23 cellular contexts compared by ENCODE assay signal in genomic region chr5:133420440-133421301, GRCh38.
"Had no signal": no experiment of that assay in that cellular context is flagged by ENCODE, and none has a peak within 500 bp of the region (broad histone marks: within the 10 kb centered on the region; RNA-seq: fewer than 3 reads in every experiment).

No MANE protein-coding gene starts in this region.

- DNase-seq: activated CD4-positive, alpha-beta T cell treated with anti-CD3 and anti-CD28 coated beads for 4 hours; activated effector memory CD4-positive, alpha-beta T cell treated with Interleukin-2 at 50 U/mL for 16 hours; activated naive CD4-positive, alpha-beta T cell; activated T-cell treated with anti-CD3 and anti-CD28 coated beads, Interleukin-2, amount 50 U/mL, for 24 hours; amniotic stem cell; body of pancreas; MG63; NCI-H1417 treated with DMSO at 0.1 percent for 48 hours; NCI-H1694; NCI-H2029; NCI-H345; NCI-H510A; NCI-H526 treated with DMSO at 0.1 percent for 48 hours; NK-92 treated with Interleukin-12 subunit alpha and Interleukin-12 subunit beta, amount 100 ng/mL, for 24 hours; Right ventricle myocardium superior had no signal

- H3K27ac Mint-ChIP-seq: activated CD8-positive, alpha-beta T cell treated with anti-CD3 and anti-CD28 coated beads for 36 hours; activated naive CD4-positive, alpha-beta T cell treated with anti-CD3 and anti-CD28 coated beads, Interleukin-2, amount 50 U/mL, for 24 hours; activated naive CD8-positive, alpha-beta T cell treated with anti-CD3 and anti-CD28 coated beads, Interleukin-2, amount 50 U/mL, for 24 hours; activated T-cell treated with anti-CD3 and anti-CD28 coated beads, Interleukin-2, amount 50 U/mL, for 24 hours; activated T-helper 1 cell treated with anti-CD3 and anti-CD28 coated beads, Interleukin-12 subunit alpha, Interleukin-12 subunit beta, Interleukin-2, Interleukin-4 antibody, amounts not matched to agents 30 ng/mL and 10 ng/mL and 1 ng/mL, durations not matched to agents 14 hours and 24 hours and 36 hours; T-helper 1 cell treated with Interleukin-12 subunit alpha and Interleukin-12 subunit beta and Interleukin-4 antibody, amounts not matched to agents 30 μg/mL and 1 μg/mL, for 36 hours had no signal

- H3K9me3 ChIP-seq: ascending aorta, body of pancreas, MG63, SJSA1 had no signal

- H3K36me3 Mint-ChIP-seq: activated naive CD4-positive, alpha-beta T cell treated with anti-CD3 and anti-CD28 coated beads, Interleukin-2, amount 50 U/mL, for 24 hours had no signal

- H3K4me3 ChIP-seq: ascending aorta, body of pancreas, MG63, SJSA1 had no signal

- ATAC-seq: activated CD4-positive, CD25-positive, alpha-beta regulatory T cell treated with anti-CD3 and anti-CD28 coated beads, Interleukin-2, amount 50 U/mL, for 24 hours; activated CD8-positive, alpha-beta T cell treated with anti-CD3 and anti-CD28 coated beads for 36 hours; activated naive CD8-positive, alpha-beta T cell treated with anti-CD3 and anti-CD28 coated beads, Interleukin-2, amount 50 U/mL, for 24 hours; body of pancreas had no signal

- H3K36me3 ChIP-seq: ascending aorta, MG63, SJSA1 had no signal

- H3K4me3 Mint-ChIP-seq: activated CD8-positive, alpha-beta T cell treated with anti-CD3 and anti-CD28 coated beads for 36 hours; activated naive CD4-positive, alpha-beta T cell treated with anti-CD3 and anti-CD28 coated beads, Interleukin-2, amount 50 U/mL, for 24 hours; activated naive CD8-positive, alpha-beta T cell treated with anti-CD3 and anti-CD28 coated beads, Interleukin-2, amount 50 U/mL, for 24 hours; activated T-cell treated with anti-CD3 and anti-CD28 coated beads, Interleukin-2, amount 50 U/mL, for 24 hours; activated T-helper 1 cell treated with anti-CD3 and anti-CD28 coated beads, Interleukin-12 subunit alpha, Interleukin-12 subunit beta, Interleukin-2, Interleukin-4 antibody, amounts not matched to agents 30 ng/mL and 10 ng/mL and 1 ng/mL, durations not matched to agents 14 hours and 24 hours and 36 hours; T-helper 1 cell treated with Interleukin-12 subunit alpha and Interleukin-12 subunit beta and Interleukin-4 antibody, amounts not matched to agents 30 μg/mL and 1 μg/mL, for 36 hours had no signal

- H3K9me3 Mint-ChIP-seq: activated CD8-positive, alpha-beta T cell treated with anti-CD3 and anti-CD28 coated beads for 36 hours; activated naive CD4-positive, alpha-beta T cell treated with anti-CD3 and anti-CD28 coated beads, Interleukin-2, amount 50 U/mL, for 24 hours; activated naive CD8-positive, alpha-beta T cell treated with anti-CD3 and anti-CD28 coated beads, Interleukin-2, amount 50 U/mL, for 24 hours; activated T-cell treated with anti-CD3 and anti-CD28 coated beads, Interleukin-2, amount 50 U/mL, for 24 hours; activated T-helper 1 cell treated with anti-CD3 and anti-CD28 coated beads, Interleukin-12 subunit alpha, Interleukin-12 subunit beta, Interleukin-2, Interleukin-4 antibody, amounts not matched to agents 30 ng/mL and 10 ng/mL and 1 ng/mL, durations not matched to agents 14 hours and 24 hours and 36 hours; T-helper 1 cell treated with Interleukin-12 subunit alpha and Interleukin-12 subunit beta and Interleukin-4 antibody, amounts not matched to agents 30 μg/mL and 1 μg/mL, for 36 hours had no signal

- H3K4me1 Mint-ChIP-seq: activated naive CD4-positive, alpha-beta T cell treated with anti-CD3 and anti-CD28 coated beads, Interleukin-2, amount 50 U/mL, for 24 hours had no signal

- H3K27me3 ChIP-seq: ascending aorta, body of pancreas had no signal

- H3K27ac ChIP-seq: ascending aorta, body of pancreas, SJSA1 had no signal

- H3K4me1 ChIP-seq: ascending aorta had no signal
